Comparison of ENCODE assay signal across 24 cellular contexts in the genomic region with DNA sequence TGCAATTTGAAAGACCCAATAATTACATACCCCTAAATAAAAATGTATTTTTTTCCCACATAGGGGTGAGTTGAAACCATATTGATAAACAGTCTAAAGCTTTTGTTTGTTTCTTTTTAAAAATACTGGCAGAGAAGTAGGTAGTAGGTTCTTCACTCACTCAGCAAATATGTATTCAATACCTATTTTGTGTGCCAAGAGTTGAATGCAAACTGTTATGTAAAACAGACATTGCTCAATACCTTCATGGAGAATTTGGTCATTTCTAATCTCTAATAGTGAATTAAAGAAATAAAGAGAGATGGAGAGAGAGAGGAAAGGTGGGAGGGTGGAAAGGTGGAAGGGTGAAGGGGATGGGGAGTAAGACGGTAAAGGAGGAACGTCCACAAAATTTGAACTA.
"Had no signal": no experiment of that assay in that cellular context is flagged by ENCODE, and none has a peak within 500 bp of the region (broad histone marks: within the 10 kb centered on the region; RNA-seq: fewer than 3 reads in every experiment).

No MANE protein-coding gene starts in this region.

- DNase-seq: colonic mucosa; cortex of kidney; effector CD8-positive, alpha-beta T cell; effector memory CD8-positive, alpha-beta T cell; endodermal cell; erythroblast; esophagus squamous epithelium; foreskin fibroblast; foreskin melanocyte; gastrocnemius medialis; glutamatergic neuron; head of caudate nucleus; heart right ventricle; hippocampal formation; left colon; left ventricle myocardium inferior; lower lobe of right lung; mesenchymal stem cell; midbrain; mucosa of descending colon; naive B cell; naive thymus-derived CD8-positive, alpha-beta T cell had no signal

- H3K4me3 ChIP-seq: colonic mucosa, esophagus squamous epithelium, gastrocnemius medialis, heart right ventricle, left ventricle myocardium inferior, lower lobe of right lung, mucosa of descending colon had no signal

- ATAC-seq: effector memory CD8-positive, alpha-beta T cell; esophagus mucosa; gastrocnemius medialis; left colon; left lobe of liver; mucosa of descending colon; naive thymus-derived CD8-positive, alpha-beta T cell had no signal
